24 cellular contexts compared by ENCODE assay signal in the genomic region with DNA sequence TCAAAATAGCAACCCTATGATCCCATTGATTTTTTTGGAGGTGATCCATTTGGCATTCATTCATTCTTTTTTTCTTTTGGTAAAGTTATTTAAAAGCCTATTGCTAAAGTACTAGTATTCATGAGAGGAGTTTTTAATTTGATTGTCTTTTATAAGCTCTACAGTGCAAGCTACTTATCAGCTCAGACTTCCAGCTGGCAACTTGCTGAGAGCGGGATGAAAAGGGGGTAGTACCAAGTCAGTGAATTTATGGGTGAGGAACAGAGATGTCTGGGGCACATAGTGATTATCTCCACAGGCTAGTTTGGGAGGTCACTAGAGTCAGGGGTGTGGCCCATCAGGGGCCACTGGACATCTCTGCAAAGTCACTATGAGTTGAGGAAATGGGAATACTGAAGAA.
"Had no signal": no experiment of that assay in that cellular context is flagged by ENCODE, and none has a peak within 500 bp of the region (broad histone marks: within the 10 kb centered on the region; RNA-seq: fewer than 3 reads in every experiment).

No MANE protein-coding gene starts in this region.

- H3K36me3 ChIP-seq: brain microvascular endothelial cell, colonic mucosa, esophagus muscularis mucosa, gastrocnemius medialis, left ventricle myocardium inferior, right lobe of liver, tibial artery had no signal

- H3K27ac Mint-ChIP-seq: activated CD4-positive, alpha-beta memory T cell treated with anti-CD3 and anti-CD28 coated beads, Interleukin-2, amount 10 ng/mL, durations not matched to agents 7 days and 5 days; activated CD4-positive, alpha-beta T cell treated with anti-CD3 and anti-CD28 coated beads, Interleukin-2, amount 10 ng/mL, durations not matched to agents 24 days and 14 days; activated naive CD4-positive, alpha-beta T cell treated with anti-CD3 and anti-CD28 coated beads for 36 hours; activated naive CD8-positive, alpha-beta T cell treated with anti-CD3 and anti-CD28 coated beads, Interleukin-2, amount 10 ng/mL, durations not matched to agents 7 days and 5 days; activated T-cell treated with anti-CD3 and anti-CD28 coated beads, Interleukin-2, amount 50 U/mL, for 72 hours; mesothelial cell of epicardium; natural killer cell; stimulated activated naive CD8-positive, alpha-beta T cell treated with anti-CD3 and anti-CD28 coated beads, Interleukin-15, amount 100 ng/mL, for 72 hours had no signal

- H3K4me3 Mint-ChIP-seq: activated CD4-positive, alpha-beta memory T cell treated with anti-CD3 and anti-CD28 coated beads, Interleukin-2, amount 10 ng/mL, durations not matched to agents 7 days and 5 days; activated CD4-positive, alpha-beta T cell treated with anti-CD3 and anti-CD28 coated beads, Interleukin-2, amount 10 ng/mL, durations not matched to agents 24 days and 14 days; activated naive CD4-positive, alpha-beta T cell treated with anti-CD3 and anti-CD28 coated beads for 36 hours; activated naive CD8-positive, alpha-beta T cell treated with anti-CD3 and anti-CD28 coated beads, Interleukin-2, amount 10 ng/mL, durations not matched to agents 7 days and 5 days; activated T-cell treated with anti-CD3 and anti-CD28 coated beads, Interleukin-2, amount 50 U/mL, for 72 hours; mesothelial cell of epicardium; natural killer cell; stimulated activated naive CD8-positive, alpha-beta T cell treated with anti-CD3 and anti-CD28 coated beads, Interleukin-15, amount 100 ng/mL, for 72 hours had no signal

- DNase-seq: activated CD4-positive, alpha-beta memory T cell treated with anti-CD3 and anti-CD28 coated beads, Interleukin-2, amount 10 ng/mL, durations not matched to agents 7 days and 5 days; activated CD4-positive, alpha-beta T cell treated with anti-CD3 and anti-CD28 coated beads, Interleukin-2, amount 10 ng/mL, durations not matched to agents 24 days and 14 days; activated effector memory CD4-positive, alpha-beta T cell treated with Interleukin-2 at 50 U/mL for 16 hours; activated naive CD4-positive, alpha-beta T cell treated with anti-CD3 and anti-CD28 coated beads for 36 hours; activated naive CD8-positive, alpha-beta T cell treated with anti-CD3 and anti-CD28 coated beads, Interleukin-2, amount 10 ng/mL, durations not matched to agents 7 days and 5 days; activated T-cell treated with anti-CD3 and anti-CD28 coated beads, Interleukin-2, amount 50 U/mL, for 72 hours; amniotic stem cell; brain microvascular endothelial cell; colonic mucosa; gastrocnemius medialis; hippocampal formation; kidney glomerular epithelial cell; left ventricle myocardium inferior; natural killer cell; stimulated activated CD4-positive, alpha-beta T cell treated with anti-CD3 and anti-CD28 coated beads, Interleukin-1b, Interleukin-23, amount 100 ng/mL, for 48 hours; stimulated activated naive CD8-positive, alpha-beta T cell treated with anti-CD3 and anti-CD28 coated beads, Interleukin-15, amount 100 ng/mL, for 72 hours; tibial artery had no signal

- H3K79me2 ChIP-seq: parathyroid adenoma had no signal

- H3K9ac ChIP-seq: parathyroid adenoma had no signal

- H2AFZ ChIP-seq: parathyroid adenoma had no signal

- H3K9me3 ChIP-seq: colonic mucosa, esophagus muscularis mucosa, gastrocnemius medialis, left ventricle myocardium inferior, right lobe of liver, tibial artery had no signal

- H3K27me3 Mint-ChIP-seq: activated CD4-positive, alpha-beta memory T cell treated with anti-CD3 and anti-CD28 coated beads, Interleukin-2, amount 10 ng/mL, durations not matched to agents 7 days and 5 days; activated naive CD8-positive, alpha-beta T cell treated with anti-CD3 and anti-CD28 coated beads, Interleukin-2, amount 10 ng/mL, durations not matched to agents 7 days and 5 days; stimulated activated naive CD8-positive, alpha-beta T cell treated with anti-CD3 and anti-CD28 coated beads, Interleukin-15, amount 100 ng/mL, for 72 hours had no signal

- H3K4me1 ChIP-seq: colonic mucosa, gastrocnemius medialis, parathyroid adenoma had no signal

- H3K36me3 Mint-ChIP-seq: activated naive CD8-positive, alpha-beta T cell treated with anti-CD3 and anti-CD28 coated beads, Interleukin-2, amount 10 ng/mL, durations not matched to agents 7 days and 5 days; mesothelial cell of epicardium; natural killer cell had no signal

- H3K27me3 ChIP-seq: brain microvascular endothelial cell, colonic mucosa, dorsolateral prefrontal cortex, esophagus muscularis mucosa, gastrocnemius medialis, right lobe of liver, tibial artery had no signal

- H3K4me1 Mint-ChIP-seq: activated CD4-positive, alpha-beta memory T cell treated with anti-CD3 and anti-CD28 coated beads, Interleukin-2, amount 10 ng/mL, durations not matched to agents 7 days and 5 days; activated CD4-positive, alpha-beta T cell treated with anti-CD3 and anti-CD28 coated beads, Interleukin-2, amount 10 ng/mL, durations not matched to agents 24 days and 14 days; activated naive CD8-positive, alpha-beta T cell treated with anti-CD3 and anti-CD28 coated beads, Interleukin-2, amount 10 ng/mL, durations not matched to agents 7 days and 5 days; mesothelial cell of epicardium; natural killer cell; stimulated activated naive CD8-positive, alpha-beta T cell treated with anti-CD3 and anti-CD28 coated beads, Interleukin-15, amount 100 ng/mL, for 72 hours had no signal

- H3K9me3 Mint-ChIP-seq: activated CD4-positive, alpha-beta memory T cell treated with anti-CD3 and anti-CD28 coated beads, Interleukin-2, amount 10 ng/mL, durations not matched to agents 7 days and 5 days; activated CD4-positive, alpha-beta T cell treated with anti-CD3 and anti-CD28 coated beads, Interleukin-2, amount 10 ng/mL, durations not matched to agents 24 days and 14 days; activated naive CD4-positive, alpha-beta T cell treated with anti-CD3 and anti-CD28 coated beads for 36 hours; activated naive CD8-positive, alpha-beta T cell treated with anti-CD3 and anti-CD28 coated beads, Interleukin-2, amount 10 ng/mL, durations not matched to agents 7 days and 5 days; activated T-cell treated with anti-CD3 and anti-CD28 coated beads, Interleukin-2, amount 50 U/mL, for 72 hours; mesothelial cell of epicardium; stimulated activated naive CD8-positive, alpha-beta T cell treated with anti-CD3 and anti-CD28 coated beads, Interleukin-15, amount 100 ng/mL, for 72 hours had no signal

- ATAC-seq: activated CD4-positive, CD25-positive, alpha-beta regulatory T cell treated with anti-CD3 and anti-CD28 coated beads, Interleukin-2, amount 50 U/mL, for 24 hours; activated T-cell treated with anti-CD3 and anti-CD28 coated beads, Interleukin-2, amount 50 U/mL, for 72 hours; gastrocnemius medialis; natural killer cell; stimulated activated naive CD8-positive, alpha-beta T cell treated with anti-CD3 and anti-CD28 coated beads, Interleukin-15, amount 100 ng/mL, for 72 hours had no signal

- H3K27ac ChIP-seq: brain microvascular endothelial cell, colonic mucosa, esophagus muscularis mucosa, gastrocnemius medialis, left ventricle myocardium inferior, parathyroid adenoma, skin epidermis, tibial artery had no signal

- H3K4me3 ChIP-seq: colonic mucosa, dorsolateral prefrontal cortex, esophagus muscularis mucosa, gastrocnemius medialis, left ventricle myocardium inferior, right lobe of liver, skin epidermis, tibial artery had no signal
